10 cellular contexts compared by ENCODE assay signal in genomic region chr7:137961200-137962177, GRCh38. TPM values are rescaled to one million over a fixed set of nuclear protein-coding genes. Genes with fewer than 3 reads are reported as not detected.
DNase-seq lines count a peak whose midpoint lies in the region; ATAC-seq, FAIRE-seq and TF ChIP-seq lines count a peak whose summit lies in the region.
"Had no signal": no experiment of that assay in that cellular context is flagged by ENCODE, and none has a peak within 500 bp of the region (broad histone marks: within the 10 kb centered on the region; RNA-seq: fewer than 3 reads in every experiment).

No MANE protein-coding gene starts in this region.

- FAIRE-seq in K562 (lab: Jason Lieb, UNC): peak; percentile 29

- POLR2A ChIA-PET in K562 (lab: Yijun Ruan, JAX): interaction anchor here (0.5 to 1.3 kb wide), 3 partner anchors 32 to 368 kb away, joined by 3 to 5 read pairs (median 3); no protein-coding TSS in a partner anchor

- peaks cover 35 to 82% of the 10 kb centered on the region in 2 experiments for H3K4me1 ChIP-seq in K562 (replicated peaks in 1 of 2; ENCODE audit: control insufficient read depth in 2 of 2, insufficient read depth in 2 of 2, low read length in 2 of 2)

- H3K9ac ChIP-seq in K562 (ENCODE audit: insufficient read depth in 1 of 2, low read depth in 2 of 2, low read length in 2 of 2): peak overlapping the region; percentile 50 to 70; a peak in 3 of 4 replicates

- H2AFZ ChIP-seq in K562 (ENCODE audit: low read depth, low read length): no peak overlapping the region

- peaks cover 15% of the 10 kb centered on the region for H3K36me3 Mint-ChIP-seq in T-helper 17 cell (ENCODE audit: low read depth)
- peaks cover 9% of the 10 kb centered on the region for H3K36me3 Mint-ChIP-seq in endothelial cell (ENCODE audit: low read depth, unreplicated experiment)

- BruUV-seq in K562 (replicated peaks; lab: Mats Ljungman, UMichigan): no TSS peak

- H3K27ac ChIP-seq in K562 (ENCODE audit: extremely low read depth, low read depth, low read length): peak overlapping the region; percentile 71
- H3K27ac ChIP-seq: SK-N-MC had no signal

- no peaks in the 10 kb centered on the region for H4K20me1 ChIP-seq in K562 (replicated peaks; ENCODE audit: control insufficient read depth, insufficient read depth, low read length)

- no peaks in the 10 kb centered on the region for H3K27me3 Mint-ChIP-seq in T-helper 17 cell
- H3K27me3 Mint-ChIP-seq in endothelial cell (ENCODE audit: unreplicated experiment): peaks cover 4% of the 10 kb centered on the region

- H3K9me3 Mint-ChIP-seq in endothelial cell (ENCODE audit: unreplicated experiment): no peaks in the 10 kb centered on the region

- H3K9me3 ChIP-seq in K562 (replicated peaks; ENCODE audit: control insufficient read depth, insufficient read depth, low read depth, low read length) (no peaks in the 10 kb centered on the region), T-helper 17 cell (ENCODE audit: control insufficient read depth, low read length, poor library complexity, severe bottlenecking) (no peaks in the 10 kb centered on the region)

- H3K4me3 ChIP-seq in K562: no peak overlapping the region
- H3K4me3 ChIP-seq: SK-N-MC had no signal

- intact Hi-C loops in K562 (cut with micrococcal nuclease): no loop called here

- H3K4me2 ChIP-seq in K562 (ENCODE audit: insufficient read depth, low read length): peak overlapping the region; percentile 67; the same call in 1 of the 2 replicates

- H3K4me3 Mint-ChIP-seq in T-helper 17 cell: no peak overlapping the region
- H3K4me3 Mint-ChIP-seq in endothelial cell (ENCODE audit: unreplicated experiment): no peak overlapping the region

- H3K27me3 ChIP-seq in K562 (ENCODE audit: control insufficient read depth in 2 of 2, insufficient read depth in 2 of 2, low read length in 2 of 2): no peaks in the 10 kb centered on the region

- DNase-seq in AG20443 (ENCODE audit: low spot score): peak; percentile 59
- peak; percentile 61 to 77 (median 64) for DNase-seq in K562 (ENCODE audit: extremely low read depth in 1 of 4, low spot score in 3 of 4)
- no peak for DNase-seq in DMS 273 (lab: John Stamatoyannopoulos, UW; ENCODE audit: unreplicated experiment)
- no peak for DNase-seq in T-helper 17 cell
- no peak for DNase-seq in endothelial cell (ENCODE audit: low spot score)
- DNase-seq: posterior cingulate gyrus had no signal

- peaks cover 30% of the 10 kb centered on the region for H3K4me1 Mint-ChIP-seq in T-helper 17 cell
- H3K4me1 Mint-ChIP-seq in endothelial cell (ENCODE audit: unreplicated experiment): peaks cover 22% of the 10 kb centered on the region

- no peak for TF ChIP-seq RAD21 in K562 (CRISPR knock-in tag; conservative IDR thresholded peaks at IDR 0.05 in 1 of 2, IDR thresholded peaks at IDR 0.05 in 1 of 2)

- ATAC-seq in GM19035 (IDR thresholded peaks at IDR 0.05; ENCODE audit: unreplicated experiment): peak; percentile 72
- ATAC-seq in HG03439 (IDR thresholded peaks at IDR 0.05; ENCODE audit: unreplicated experiment): peak; percentile 51
- peak; percentile 54 for ATAC-seq in K562
- no peak for ATAC-seq in HG03175 (IDR thresholded peaks at IDR 0.05; ENCODE audit: unreplicated experiment)
- ATAC-seq in T-helper 17 cell: no peak

- peaks cover 21% of the 10 kb centered on the region for H3K36me3 ChIP-seq in K562 (ENCODE audit: control insufficient read depth, insufficient read depth, low read length)

- no peak for TF ChIP-seq EP300 in K562 (IDR thresholded peaks at IDR 0.05; ENCODE audit: low read length)

- CTCF ChIA-PET in K562 (lab: Yijun Ruan, JAX; ENCODE audit: low intra/inter-chr PET ratio): no interaction called here

- H3K79me2 ChIP-seq in K562 (ENCODE audit: control insufficient read depth, insufficient read depth, low read length): peaks cover 85% of the 10 kb centered on the region

- TF ChIP-seq CTCF in K562 (IDR thresholded peaks at IDR 0.05 in 2 of 3, conservative IDR thresholded peaks at IDR 0.05 in 1 of 3; ENCODE audit: insufficient read depth in 2 of 3, low read depth in 1 of 3, low read length in 3 of 3) (no peak), endothelial cell (IDR thresholded peaks at IDR 0.05; ENCODE audit: unreplicated experiment) (no peak)

- no peak for TF ChIP-seq POLR2A in K562 (conservative IDR thresholded peaks at IDR 0.05)

- in situ Hi-C loops in K562 (cut with MboI): loop anchor here (25.0 kb wide), 1 partner anchor 1401 kb away; the partner anchor contains the start of gene LUC7L2

- peaks cover 6% of the 10 kb centered on the region for H3K9me1 ChIP-seq in K562 (ENCODE audit: control insufficient read depth, insufficient read depth, low read length)

- 62% methylated on average over 11 of the region's 11 CpGs for WGBS in K562 (ENCODE audit: insufficient coverage, low coverage, missing lambda C conversion rate)

- no peak overlapping the region for H3K27ac Mint-ChIP-seq in T-helper 17 cell
- H3K27ac Mint-ChIP-seq in endothelial cell (ENCODE audit: unreplicated experiment): no peak overlapping the region

TF ChIP-seq in K562, 482 proteins besides CTCF, POLR2A, EP300 and RAD21 (continues in another document):
- TF ChIP-seq TOE1 (IDR thresholded peaks at IDR 0.05; ENCODE audit: borderline replicate concordance) (no peak), TOE1 (CRISPR knock-in tag; IDR thresholded peaks at IDR 0.05; ENCODE audit: borderline replicate concordance, low read depth) (no peak), U2AF1 (optimal IDR thresholded peaks at IDR 0.05; ENCODE audit: low read depth, low read length) (no peak), HNRNPUL1 (IDR thresholded peaks at IDR 0.05; ENCODE audit: low read length) (no peak), MITF (IDR thresholded peaks at IDR 0.05) (no peak), ATF6 (CRISPR knock-in tag; IDR thresholded peaks at IDR 0.05) (no peak), FOSL1 (tag; conservative IDR thresholded peaks at IDR 0.05) (peak; percentile 80)

RNA-seq across cellular contexts. Expression of gene CREB3L2, which starts 40.4 kb away (rescaled TPM):
- total RNA-seq in K562 (2011; cell fraction: chromatin; rRNA removed; ENCODE audit: low replicate concordance): 58.2 and 65.5 TPM in 2 replicates
- total RNA-seq in K562 (2011; cell fraction: nucleolus; rRNA removed): 39.9 and 41.2 TPM in 2 replicates
- 52.9 and 82.7 TPM in 2 replicates for total RNA-seq in K562 (2011; cell fraction: nucleoplasm; rRNA removed)
- total RNA-seq in K562 (2014; rRNA removed) (10.2 and 19.6 TPM in 2 replicates), K562 (2014; rRNA removed; fragmentation: Illumina TruSeq; extraction: Trizol) (13.8 and 15.2 TPM in 2 replicates), K562 (2015; rRNA removed; fragmentation: Illumina TruSeq; extraction: Trizol) (16.0 and 17.5 TPM in 2 replicates), K562 (2021) (44.7 and 45.6 TPM in 2 replicates), T-helper 17 cell (10 to 100 TPM; 32.9 to 33.6 TPM), endothelial cell (ENCODE audit: unreplicated experiment) (50.6 TPM)
- polyA plus RNA-seq in K562 (2011; rRNA removed) (17.1 and 37.9 TPM in 2 replicates), K562 (2014; fragmentation: Illumina TruSeq; extraction: Trizol) (26.9 and 27.4 TPM in 2 replicates), K562 (2014; fragmentation: Nextera tagmentation; extraction: Ambion mirVana) (1 to 10 TPM; 7.1 to 8.8 TPM), K562 (2014; rRNA removed) (15.8 and 18.7 TPM in 2 replicates)
- 15.4 and 27.7 TPM in 2 replicates for polyA plus RNA-seq in K562 (2011; cell fraction: cytosol; rRNA removed)
- polyA plus RNA-seq in K562 (2011; cell fraction: nucleus; rRNA removed): 24.4 and 31.2 TPM in 2 replicates
- 20.5 and 29.6 TPM in 2 replicates for polyA plus RNA-seq in K562 (2012)
- polyA minus RNA-seq in K562 (2011; rRNA and poly(A)+ RNA removed): 30.2 and 46.2 TPM in 2 replicates
- polyA minus RNA-seq in K562 (2011; cell fraction: cytosol; rRNA and poly(A)+ RNA removed): 19.4 and 34.7 TPM in 2 replicates
- polyA minus RNA-seq in K562 (2011; cell fraction: nucleus; rRNA and poly(A)+ RNA removed): 24.1 and 55.8 TPM in 2 replicates

Comparison
In these comparisons a context has a peak if more than half of its experiments do, and no peak if none do; other contexts are left out.
1. DNase-seq: peak in AG20443 (single experiment) and K562 (4 of 4); none in DMS 273 (single experiment), T-helper 17 cell (0 of 3) and endothelial cell (single experiment).
2. ATAC-seq: peak in GM19035 (single experiment), HG03439 (single experiment) and K562 (single experiment); none in HG03175 (single experiment) and T-helper 17 cell (single experiment).